ENCODE assay signal across 8 cellular contexts in genomic region chr17:78013683-78014467, GRCh38. TPM values are rescaled to one million over a fixed set of nuclear protein-coding genes. Genes with fewer than 3 reads are reported as not detected.
DNase-seq lines count a peak whose midpoint lies in the region; ATAC-seq, FAIRE-seq and TF ChIP-seq lines count a peak whose summit lies in the region.

No MANE protein-coding gene starts in this region.

- H3K27ac ChIP-seq in A549: no peak overlapping the region
- peak overlapping the region in 44 of 59 donors; percentile 2 to 77 (median 42) for H3K27ac ChIP-seq in dorsolateral prefrontal cortex
- no peak overlapping the region for H3K27ac ChIP-seq in lung (ENCODE audit: low read depth in 1 of 2, low read length in 1 of 2)

- TF ChIP-seq CTCF in A549 (IDR thresholded peaks at IDR 0.05) (peak; percentile 98), GM12875 (IDR thresholded peaks at IDR 0.05; ENCODE audit: borderline replicate concordance, insufficient read depth, low read depth, low read length) (peak; percentile 52; the same call in 1 of the 2 replicates), WI38 (IDR thresholded peaks at IDR 0.05; ENCODE audit: low read depth, low read length) (peak; percentile 42), dorsolateral prefrontal cortex (IDR thresholded peaks at IDR 0.05 in 54 of 56, conservative IDR thresholded peaks at IDR 0.05 in 2 of 56; ENCODE audit: low read depth in 1 of 56, partially characterized antibody in 56 of 56) (peak; percentile 58 to 98 (median 87)), lung (IDR thresholded peaks at IDR 0.05; ENCODE audit: control extremely low read depth, extremely low read depth) (peak; percentile 84)

- no peaks in the 10 kb centered on the region for H3K27me3 Mint-ChIP-seq in stimulated activated memory B cell treated with anti-CD40 and anti-IgM and Interleukin-4, amounts not matched to agents 10 μg/mL and 1 μg/mL and 100 μg/mL, for 72 hours

- H3K9me3 ChIP-seq in A549 (no peaks in the 10 kb centered on the region), lung (ENCODE audit: control insufficient read depth in 2 of 2, insufficient read depth in 1 of 2, low read length in 1 of 2) (no peaks in the 10 kb centered on the region)

- ATAC-seq in A549 (peak; percentile 90 to 91), lung (ENCODE audit: insufficient read depth, low FRiP score) (no peak), GM18870 (IDR thresholded peaks at IDR 0.05; ENCODE audit: unreplicated experiment) (no peak)
- peak; percentile 36 for ATAC-seq in stimulated activated memory B cell treated with anti-CD40 and anti-IgM and Interleukin-4, amounts not matched to agents 10 μg/mL and 1 μg/mL and 100 μg/mL, for 72 hours

- peaks cover 2 to 5% of the 10 kb centered on the region in 2 donors for H3K36me3 ChIP-seq in lung (ENCODE audit: control insufficient read depth in 2 of 2, insufficient read depth in 2 of 2, low read length in 2 of 2)

- no peak overlapping the region for H3K27ac Mint-ChIP-seq in stimulated activated memory B cell treated with anti-CD40 and anti-IgM and Interleukin-4, amounts not matched to agents 10 μg/mL and 1 μg/mL and 100 μg/mL, for 72 hours

- POLR2A ChIA-PET in A549 (lab: Yijun Ruan, JAX): interaction anchor here (4.3 kb wide), 1 partner anchor 56 kb away, joined by 25 read pairs; the partner anchor contains the start of gene TNRC6C

- intact Hi-C loops in dorsolateral prefrontal cortex (cut with DNase I): loop anchor here (1.0 to 5.0 kb wide), 4 partner anchors 52 to 472 kb away; no protein-coding TSS in a partner anchor

- no peak for TF ChIP-seq EP300 in A549 (IDR thresholded peaks at IDR 0.05)

- H3K9me3 Mint-ChIP-seq in stimulated activated memory B cell treated with anti-CD40 and anti-IgM and Interleukin-4, amounts not matched to agents 10 μg/mL and 1 μg/mL and 100 μg/mL, for 72 hours: no peaks in the 10 kb centered on the region

- H3K27me3 ChIP-seq in dorsolateral prefrontal cortex (no peaks in the 10 kb centered on the region), lung (ENCODE audit: control insufficient read depth, insufficient read depth) (no peaks in the 10 kb centered on the region)

- H3K4me2 ChIP-seq in A549: no peak overlapping the region

- H3K4me1 ChIP-seq in A549 (no peaks in the 10 kb centered on the region), lung (ENCODE audit: control insufficient read depth in 2 of 2, insufficient read depth in 2 of 2, low read length in 2 of 2) (peaks cover 0 to 1% of the 10 kb centered on the region in 2 donors)

- H3K4me3 ChIP-seq in A549 (no peak overlapping the region), GM12875 (ENCODE audit: low read depth, low read length) (no peak overlapping the region), WI38 (ENCODE audit: low read depth, low read length) (no peak overlapping the region), dorsolateral prefrontal cortex (no peak overlapping the region), lung (no peak overlapping the region)

- DNase-seq in A549 (ENCODE audit: low read depth in 1 of 2, low spot score in 1 of 2): peak; percentile 56 to 73
- DNase-seq in NCI-H2107 treated with DMSO at 0.1 percent for 48 hours (lab: John Stamatoyannopoulos, UW; ENCODE audit: unreplicated experiment): peak; percentile 79
- DNase-seq in dorsolateral prefrontal cortex: peak in 4 of 10 donors; percentile 41 to 76 (median 58)
- DNase-seq in lung (ENCODE audit: low spot score): peak; percentile 57

- TF ChIP-seq RAD21 in A549 (conservative IDR thresholded peaks at IDR 0.05 in 1 of 2, IDR thresholded peaks at IDR 0.05 in 1 of 2): peak; percentile 96 to 97

- H3K36me3 Mint-ChIP-seq in stimulated activated memory B cell treated with anti-CD40 and anti-IgM and Interleukin-4, amounts not matched to agents 10 μg/mL and 1 μg/mL and 100 μg/mL, for 72 hours: no peaks in the 10 kb centered on the region

- H3K4me3 Mint-ChIP-seq in stimulated activated memory B cell treated with anti-CD40 and anti-IgM and Interleukin-4, amounts not matched to agents 10 μg/mL and 1 μg/mL and 100 μg/mL, for 72 hours: no peak overlapping the region

- no peak for TF ChIP-seq POLR2A in A549 (IDR thresholded peaks at IDR 0.05; ENCODE audit: low read length)

- WGBS in A549 (ENCODE audit: missing lambda C conversion rate): 38% methylated on average over 4 of the region's 4 CpGs
- 47 to 50% methylated on average over 4 of the region's 4 CpGs for WGBS in lung, 2 donors

- CTCF ChIA-PET in A549 (lab: Yijun Ruan, JAX): interaction anchor here (0.6 to 13.9 kb wide), 105 partner anchors 10 to 728 kb away, joined by 3 to 316 read pairs (median 4); partner anchors contain the start of gene TNRC6C

- FAIRE-seq in A549 (lab: Jason Lieb, UNC): peak; percentile 18

- no peaks in the 10 kb centered on the region for H3K4me1 Mint-ChIP-seq in stimulated activated memory B cell treated with anti-CD40 and anti-IgM and Interleukin-4, amounts not matched to agents 10 μg/mL and 1 μg/mL and 100 μg/mL, for 72 hours

TF ChIP-seq in A549, 52 proteins besides CTCF, POLR2A, EP300 and RAD21:
- TF ChIP-seq CEBPB (IDR thresholded peaks at IDR 0.05) (peak in 1 of 2 experiments; percentile 35; a peak in 1 of 4 replicates), REST (IDR thresholded peaks at IDR 0.05) (no peak), SMC3 (IDR thresholded peaks at IDR 0.05) (peak; percentile 95)
TF ChIP-seq in A549: peak in this region for 2.

RNA-seq across cellular contexts. Expression of gene TNRC6C, which starts 55.4 kb away (rescaled TPM):
- polyA plus RNA-seq in A549 (2011; rRNA removed) (1.3 and 3.4 TPM in 2 replicates), A549 (2017; fragmentation: RNase III; extraction: RNeasy Plus Mini Kit Qiagen cat#74134 plus additional on column Dnase treatment) (1.7 to 2.4 TPM (median 1.9 TPM) in 3 replicates), lung (1 to 10 TPM; 2.2 to 4.3 TPM)
- polyA plus RNA-seq in A549 (2012; cell fraction: cytosol; rRNA removed): 0.62 and 0.69 TPM in 2 replicates
- polyA plus RNA-seq in A549 (2012; cell fraction: nucleus; rRNA removed): 1.5 and 2.2 TPM in 2 replicates
- polyA minus RNA-seq in A549 (2011; rRNA and poly(A)+ RNA removed): 14.7 and 16.0 TPM in 2 replicates
- total RNA-seq in dorsolateral prefrontal cortex (100 to 1,000 TPM in 37 of 120 experiments, 10 to 100 TPM in 83; 57.8 to 136 (median 94.4) TPM), lung (10 to 100 TPM; 23.4 to 25.9 TPM)

Comparison
In these comparisons a context has a peak if more than half of its experiments do, and no peak if none do; other contexts are left out.
1. ATAC-seq: peak in A549 (2 of 2) and stimulated activated memory B cell treated with anti-CD40 and anti-IgM and Interleukin-4, amounts not matched to agents 10 μg/mL and 1 μg/mL and 100 μg/mL, for 72 hours (single experiment); none in lung (single experiment) and GM18870 (single experiment).
2. H3K27ac ChIP-seq: peak in dorsolateral prefrontal cortex (44 of 59); none in A549 (0 of 2) and lung (0 of 2).
3. CTCF ChIP-seq: peak in every context shown above with its lines; median percentile 98 in A549; 87 in dorsolateral prefrontal cortex; 84 in lung; 52 in GM12875; 42 in WI38.